In genomic region chr2:18949871-18950597, GRCh38 we compare ENCODE assay signal across 15 cellular contexts.
A peak's percentile ranks its signal among the peaks of the same experiment; 100 is the strongest.
DNase-seq lines count a peak whose midpoint lies in the region; ATAC-seq, FAIRE-seq and TF ChIP-seq lines count a peak whose summit lies in the region.
"Had no signal": no experiment of that assay in that cellular context is flagged by ENCODE, and none has a peak within 500 bp of the region (broad histone marks: within the 10 kb centered on the region; RNA-seq: fewer than 3 reads in every experiment).

No MANE protein-coding gene starts in this region.

- no peaks in the 10 kb centered on the region for H3K36me3 ChIP-seq in urinary bladder (ENCODE audit: insufficient read depth)

- WGBS in urinary bladder: 42% methylated on average over 7 of the region's 7 CpGs

- FAIRE-seq in D721Med (lab: Jason Lieb, UNC): no peak
- FAIRE-seq: RCC 7860 had no signal

- H3K27ac ChIP-seq in urinary bladder (ENCODE audit: low read depth): peak overlapping the region; percentile 28

- no peaks in the 10 kb centered on the region for H3K4me1 ChIP-seq in urinary bladder (ENCODE audit: insufficient read depth)

- ATAC-seq in Right ventricle myocardium superior (ENCODE audit: poor library complexity): peak; percentile 46
- ATAC-seq: effector memory CD8-positive, alpha-beta T cell; stimulated activated naive B cell treated with anti-CD40 and anti-IgM and Interleukin-4, amounts not matched to agents 10 μg/mL and 1 μg/mL and 100 μg/mL, for 72 hours had no signal

- TF ChIP-seq CTCF in D721Med (IDR thresholded peaks at IDR 0.05; ENCODE audit: insufficient read depth, missing control alignments): no peak

- H3K4me3 ChIP-seq in urinary bladder (ENCODE audit: low read depth, low read length): no peak overlapping the region

- intact Hi-C loops in Right ventricle myocardium superior (cut with DNase I) (no loop called here), cardiac septum (cut with DNase I) (no loop called here)

- DNase-seq in Right ventricle myocardium superior: no peak
- DNase-seq in cardiac septum (ENCODE audit: low spot score): no peak
- peak; percentile 44 for DNase-seq in T1000 (lab: John Stamatoyannopoulos, UW)
- DNase-seq in hepatic stellate cell (ENCODE audit: low spot score): peak; percentile 54
- DNase-seq in NCI-H2029 treated with DMSO at 0.1 percent for 48 hours (lab: John Stamatoyannopoulos, UW): no peak
- DNase-seq in pons (ENCODE audit: low spot score): no peak
- no peak for DNase-seq in D721Med (ENCODE audit: insufficient read length, low spot score)
- DNase-seq: AML-193; anterior cingulate cortex; effector memory CD8-positive, alpha-beta T cell; H9; KBM-7; stimulated activated naive B cell treated with anti-CD40 and anti-IgM and Interleukin-4, amounts not matched to agents 10 μg/mL and 1 μg/mL and 100 μg/mL, for 72 hours had no signal

Comparison
In these comparisons a context has a peak if more than half of its experiments do, and no peak if none do; other contexts are left out.
1. DNase-seq: peak in T1000 (single experiment) and hepatic stellate cell (single experiment); none in Right ventricle myocardium superior (single experiment), cardiac septum (single experiment), NCI-H2029 treated with DMSO at 0.1 percent for 48 hours (single experiment), pons (single experiment) and D721Med (single experiment).